Comparison of ENCODE assay signal across 18 cellular contexts in genomic region chr21:34990842-34991241, GRCh38. TPM values are rescaled to one million over a fixed set of nuclear protein-coding genes. Genes with fewer than 3 reads are reported as not detected.
DNase-seq lines count a peak whose midpoint lies in the region; ATAC-seq, FAIRE-seq and TF ChIP-seq lines count a peak whose summit lies in the region.
"Had no signal": no experiment of that assay in that cellular context is flagged by ENCODE, and none has a peak within 500 bp of the region (broad histone marks: within the 10 kb centered on the region; RNA-seq: fewer than 3 reads in every experiment).

No MANE protein-coding gene starts in this region.

- no peaks in the 10 kb centered on the region for H3K9me2 ChIP-seq in GM23248 (ENCODE audit: insufficient read depth)

- H4K20me1 ChIP-seq in astrocyte (ENCODE audit: insufficient read depth, low read length) (no peaks in the 10 kb centered on the region), smooth muscle cell (ENCODE audit: low read depth) (peaks cover 5% of the 10 kb centered on the region), GM23248 (ENCODE audit: insufficient read depth) (no peaks in the 10 kb centered on the region)

- no peak overlapping the region for H3K9ac ChIP-seq in astrocyte (ENCODE audit: low read length)
- no peak overlapping the region for H3K9ac ChIP-seq in smooth muscle cell (ENCODE audit: low read depth)
- no peak overlapping the region for H3K9ac ChIP-seq in GM23248

- H3K36me3 Mint-ChIP-seq in activated CD8-positive, alpha-beta memory T cell treated with anti-CD3 and anti-CD28 coated beads, Interleukin-2, amount 10 ng/mL, durations not matched to agents 7 days and 5 days = no peaks in the 10 kb centered on the region
- peaks cover 13% of the 10 kb centered on the region for H3K36me3 Mint-ChIP-seq in HFFc6 (ENCODE audit: low read depth)
- no peaks in the 10 kb centered on the region for H3K36me3 Mint-ChIP-seq in astrocyte (ENCODE audit: low read depth, unreplicated experiment)

- H3F3A ChIP-seq in smooth muscle cell (ENCODE audit: low read depth) (peaks cover 28% of the 10 kb centered on the region), GM23248 (ENCODE audit: insufficient read depth) (peaks cover 23% of the 10 kb centered on the region)

- TF ChIP-seq POLR2A in erythroblast (IDR thresholded peaks at IDR 0.05; ENCODE audit: low read length) = no peak

- no peak for ATAC-seq in activated CD8-positive, alpha-beta memory T cell treated with anti-CD3 and anti-CD28 coated beads, Interleukin-2, amount 10 ng/mL, durations not matched to agents 7 days and 5 days
- no peak for ATAC-seq in HG02571 (IDR thresholded peaks at IDR 0.05; ENCODE audit: unreplicated experiment)

- peaks cover 35% of the 10 kb centered on the region for H3K4me1 ChIP-seq in astrocyte (ENCODE audit: insufficient read depth, low read length)
- peaks cover 19% of the 10 kb centered on the region for H3K4me1 ChIP-seq in smooth muscle cell (ENCODE audit: low read depth)
- H3K4me1 ChIP-seq in GM23248 (ENCODE audit: insufficient read depth) = peaks cover 48% of the 10 kb centered on the region

- H3K36me3 ChIP-seq in astrocyte (ENCODE audit: insufficient read depth, low read length) (no peaks in the 10 kb centered on the region), smooth muscle cell (ENCODE audit: low read depth) (no peaks in the 10 kb centered on the region), GM23248 (ENCODE audit: low read depth) (no peaks in the 10 kb centered on the region)

- TF ChIP-seq CTCF in HFFc6 (IDR thresholded peaks at IDR 0.05) (no peak), astrocyte (IDR thresholded peaks at IDR 0.05; ENCODE audit: insufficient read depth, low read depth, low read length) (no peak), smooth muscle cell (IDR thresholded peaks at IDR 0.05; ENCODE audit: borderline replicate concordance, insufficient read depth, poor library complexity, severe bottlenecking) (no peak)

- DNase-seq in activated CD8-positive, alpha-beta memory T cell treated with anti-CD3 and anti-CD28 coated beads, Interleukin-2, amount 10 ng/mL, durations not matched to agents 7 days and 5 days = no peak
- DNase-seq in activated CD8-positive, alpha-beta memory T cell treated with anti-CD3 and anti-CD28 coated beads, Interleukin-2, amount 50 U/mL, for 4 hours = no peak
- DNase-seq in HFFc6 = no peak
- DNase-seq in astrocyte (ENCODE audit: low read depth) = no peak
- DNase-seq in smooth muscle cell (lab: John Stamatoyannopoulos, UW; ENCODE audit: unreplicated experiment) = no peak
- DNase-seq in erythroblast (lab: John Stamatoyannopoulos, UW) = no peak
- no peak for DNase-seq in GM23248
- DNase-seq: NCI-H1436, NCI-H2029, NCI-H2171, NCI-H446 treated with DMSO at 0.1 percent for 48 hours, OCI-M1, SHP77 treated with DMSO at 0.1 percent for 48 hours had no signal

- H3K27ac Mint-ChIP-seq in activated CD8-positive, alpha-beta memory T cell treated with anti-CD3 and anti-CD28 coated beads, Interleukin-2, amount 10 ng/mL, durations not matched to agents 7 days and 5 days = peak overlapping the region; percentile 16
- H3K27ac Mint-ChIP-seq in HFFc6 (peak overlapping the region; percentile 59), astrocyte (ENCODE audit: unreplicated experiment) (peak overlapping the region; percentile 23)

- FAIRE-seq in astrocyte (lab: Jason Lieb, UNC) = no peak
- FAIRE-seq: A204.1, GM19239, H54 had no signal

- H3K4me1 Mint-ChIP-seq in activated CD8-positive, alpha-beta memory T cell treated with anti-CD3 and anti-CD28 coated beads, Interleukin-2, amount 10 ng/mL, durations not matched to agents 7 days and 5 days = peaks cover 62% of the 10 kb centered on the region
- H3K4me1 Mint-ChIP-seq in HFFc6 (ENCODE audit: low read depth) (peaks cover 4% of the 10 kb centered on the region), astrocyte (ENCODE audit: low read depth, unreplicated experiment) (peaks cover 48% of the 10 kb centered on the region)

- H2AFZ ChIP-seq in astrocyte (ENCODE audit: low read depth, low read length) (no peak overlapping the region), smooth muscle cell (ENCODE audit: low read depth) (no peak overlapping the region), GM23248 (no peak overlapping the region)

- no peaks in the 10 kb centered on the region for H3K27me3 Mint-ChIP-seq in activated CD8-positive, alpha-beta memory T cell treated with anti-CD3 and anti-CD28 coated beads, Interleukin-2, amount 10 ng/mL, durations not matched to agents 7 days and 5 days
- H3K27me3 Mint-ChIP-seq in HFFc6 (ENCODE audit: insufficient read depth) = no peaks in the 10 kb centered on the region
- H3K27me3 Mint-ChIP-seq in astrocyte (ENCODE audit: low read depth, unreplicated experiment) = no peaks in the 10 kb centered on the region

- H3K9me3 ChIP-seq in astrocyte (ENCODE audit: insufficient read depth, low read depth, low read length) (no peaks in the 10 kb centered on the region), smooth muscle cell (replicated peaks; ENCODE audit: low read depth) (no peaks in the 10 kb centered on the region), GM23248 (ENCODE audit: low read depth) (no peaks in the 10 kb centered on the region)

- H3K79me2 ChIP-seq in astrocyte (ENCODE audit: insufficient read depth, low read length) (peaks cover 9% of the 10 kb centered on the region), smooth muscle cell (ENCODE audit: low read depth) (peaks cover 17% of the 10 kb centered on the region), GM23248 (ENCODE audit: insufficient read depth) (no peaks in the 10 kb centered on the region)

- no peaks in the 10 kb centered on the region for H3K27me3 ChIP-seq in astrocyte (ENCODE audit: insufficient read depth, low read length)
- H3K27me3 ChIP-seq in smooth muscle cell (ENCODE audit: low read depth) = no peaks in the 10 kb centered on the region
- H3K27me3 ChIP-seq in GM23248 (replicated peaks; ENCODE audit: insufficient read depth) = no peaks in the 10 kb centered on the region

- H3K4me2 ChIP-seq in astrocyte (ENCODE audit: low read length) = no peak overlapping the region
- no peak overlapping the region for H3K4me2 ChIP-seq in smooth muscle cell
- no peak overlapping the region for H3K4me2 ChIP-seq in GM23248 (ENCODE audit: unreplicated experiment)

- CTCF ChIA-PET in activated CD8-positive, alpha-beta memory T cell treated with anti-CD3 and anti-CD28 coated beads, Interleukin-2, amount 10 ng/mL, durations not matched to agents 7 days and 5 days (lab: Charles Lee) = interaction anchor here (1.0 to 4.8 kb wide), 6 partner anchors 36 to 405 kb away, joined by 3 to 36 read pairs (median 5); no protein-coding TSS in a partner anchor

- no peaks in the 10 kb centered on the region for H3K9me3 Mint-ChIP-seq in activated CD8-positive, alpha-beta memory T cell treated with anti-CD3 and anti-CD28 coated beads, Interleukin-2, amount 10 ng/mL, durations not matched to agents 7 days and 5 days (ENCODE audit: low read depth)
- H3K9me3 Mint-ChIP-seq in HFFc6 = no peaks in the 10 kb centered on the region
- H3K9me3 Mint-ChIP-seq in astrocyte (ENCODE audit: unreplicated experiment) = no peaks in the 10 kb centered on the region

- no peak overlapping the region for H3K4me3 Mint-ChIP-seq in activated CD8-positive, alpha-beta memory T cell treated with anti-CD3 and anti-CD28 coated beads, Interleukin-2, amount 10 ng/mL, durations not matched to agents 7 days and 5 days
- no peak overlapping the region for H3K4me3 Mint-ChIP-seq in HFFc6
- H3K4me3 Mint-ChIP-seq in astrocyte (ENCODE audit: unreplicated experiment) = no peak overlapping the region

- no peak overlapping the region for H3K4me3 ChIP-seq in astrocyte (ENCODE audit: insufficient read depth, low read depth, low read length)
- no peak overlapping the region for H3K4me3 ChIP-seq in smooth muscle cell
- no peak overlapping the region for H3K4me3 ChIP-seq in GM23248

- H3K27ac ChIP-seq in astrocyte (ENCODE audit: low read depth, low read length) = no peak overlapping the region
- peak overlapping the region; percentile 2 for H3K27ac ChIP-seq in smooth muscle cell (ENCODE audit: low read depth)
- H3K27ac ChIP-seq in GM23248 = no peak overlapping the region
- H3K27ac ChIP-seq: C4-2B had no signal

- 96% methylated on average over 8 of the region's 8 CpGs for WGBS in smooth muscle cell (ENCODE audit: low lambda C conversion rate)
- 99 to 100% methylated on average over 8 of the region's 8 CpGs for WGBS in GM23248 (ENCODE audit: low coverage in 1 of 2, low lambda C conversion rate in 2 of 2, missing lambda C conversion rate in 2 of 2), 2 experiments

- in situ Hi-C loops in GM23248 (cut with MboI) = no loop called here

RNA-seq across cellular contexts. Expression of gene RUNX1, which starts 58.3 kb away (rescaled TPM):
- 10 to 100 TPM; 23.3 to 35.3 TPM for total RNA-seq in activated CD8-positive, alpha-beta memory T cell treated with anti-CD3 and anti-CD28 coated beads, Interleukin-2, amount 10 ng/mL, durations not matched to agents 7 days and 5 days
- 10 to 100 TPM; 57.4 to 78.9 (median 61.3) TPM for total RNA-seq in HFFc6 (2021; fragmentation: NEBNext Ultra II Directional; extraction: Animal tissue kit (Norgen Biotek cat#: 25700))
- total RNA-seq in astrocyte = 84.6 and 94.1 TPM in 2 replicates
- 55.6 and 97.6 TPM in 2 replicates for total RNA-seq in smooth muscle cell
- 33.4 and 35.1 TPM in 2 replicates for polyA plus RNA-seq in smooth muscle cell
- total RNA-seq in GM23248 (2014; rRNA removed; shearing (Covaris generic)) = 32.6 and 35.3 TPM in 2 replicates
- 21.3 and 23.1 TPM in 2 replicates for polyA plus RNA-seq in GM23248 (2016; fragmentation: Nextera tagmentation; extraction: Ambion mirVana)
